1 cellular context compared by ENCODE assay signal in the genomic region with DNA sequence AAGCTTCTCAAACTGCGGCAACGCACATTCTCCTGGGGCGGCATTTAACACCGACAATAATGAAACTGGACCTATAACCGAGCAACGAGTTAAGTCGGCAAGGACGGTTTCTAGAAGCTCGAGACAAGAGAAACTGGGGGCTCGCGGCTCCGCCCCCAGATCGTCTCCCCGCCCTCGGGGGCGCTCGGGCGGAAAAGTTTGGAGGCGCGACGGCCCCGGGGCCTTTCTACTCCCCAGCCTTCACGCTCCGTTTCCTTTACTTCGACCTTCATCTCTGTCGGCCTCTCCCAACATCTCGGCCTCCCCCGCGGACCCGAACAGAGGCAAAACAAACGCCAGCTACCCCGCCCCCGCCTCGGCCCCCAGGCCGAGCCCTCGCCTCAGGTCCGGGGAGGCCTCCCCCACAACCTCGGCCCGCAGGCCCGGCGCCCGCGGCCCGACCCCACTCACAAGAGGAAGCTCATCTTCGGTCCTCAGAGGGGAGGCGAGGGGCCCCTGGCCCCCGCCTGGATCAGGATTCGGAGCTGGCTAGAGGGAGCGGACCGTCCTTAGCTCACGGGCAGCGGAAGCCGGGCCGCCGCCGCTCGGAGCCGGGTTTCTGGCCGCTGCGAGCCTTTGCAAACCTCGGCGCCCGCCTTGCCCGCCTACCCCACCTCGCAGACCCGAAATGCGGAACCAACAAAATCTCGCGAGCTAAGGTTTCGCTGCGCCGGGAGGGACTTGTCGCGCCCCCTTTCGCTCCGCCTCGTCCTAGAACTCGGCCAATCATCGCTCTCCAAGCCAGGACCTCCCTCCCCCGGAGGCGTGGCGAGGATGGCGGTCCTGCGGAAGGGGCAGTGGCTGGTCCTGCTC.
A peak's percentile ranks its signal among the peaks of the same experiment; 100 is the strongest.
TF ChIP-seq lines count a peak whose summit lies in the region.

A gene (minus strand): TSS at position 669 of the 852 bp plus-strand sequence. CDS start 205 bp downstream, at position 464.

TF ChIP-seq in HepG2, 621 proteins besides CTCF, POLR2A, EP300 and RAD21 (continued from another document and continues in another):
- TF ChIP-seq, protein P1, sequence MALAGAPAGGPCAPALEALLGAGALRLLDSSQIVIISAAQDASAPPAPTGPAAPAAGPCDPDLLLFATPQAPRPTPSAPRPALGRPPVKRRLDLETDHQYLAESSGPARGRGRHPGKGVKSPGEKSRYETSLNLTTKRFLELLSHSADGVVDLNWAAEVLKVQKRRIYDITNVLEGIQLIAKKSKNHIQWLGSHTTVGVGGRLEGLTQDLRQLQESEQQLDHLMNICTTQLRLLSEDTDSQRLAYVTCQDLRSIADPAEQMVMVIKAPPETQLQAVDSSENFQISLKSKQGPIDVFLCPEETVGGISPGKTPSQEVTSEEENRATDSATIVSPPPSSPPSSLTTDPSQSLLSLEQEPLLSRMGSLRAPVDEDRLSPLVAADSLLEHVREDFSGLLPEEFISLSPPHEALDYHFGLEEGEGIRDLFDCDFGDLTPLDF (CRISPR knock-in tag; IDR thresholded peaks at IDR 0.05): peak; percentile 76
- TF ChIP-seq ZNF713 (CRISPR knock-in tag; IDR thresholded peaks at IDR 0.05): no peak
- no peak for TF ChIP-seq ZC3H13 (CRISPR knock-in tag; IDR thresholded peaks at IDR 0.05)
- TF ChIP-seq ZNF564 (CRISPR knock-in tag; IDR thresholded peaks at IDR 0.05): no peak
- peak; percentile 97 for TF ChIP-seq ZNF670 (CRISPR knock-in tag; IDR thresholded peaks at IDR 0.05; ENCODE audit: borderline replicate concordance)
- no peak for TF ChIP-seq RFX1 (IDR thresholded peaks at IDR 0.05)
- TF ChIP-seq, protein P2, sequence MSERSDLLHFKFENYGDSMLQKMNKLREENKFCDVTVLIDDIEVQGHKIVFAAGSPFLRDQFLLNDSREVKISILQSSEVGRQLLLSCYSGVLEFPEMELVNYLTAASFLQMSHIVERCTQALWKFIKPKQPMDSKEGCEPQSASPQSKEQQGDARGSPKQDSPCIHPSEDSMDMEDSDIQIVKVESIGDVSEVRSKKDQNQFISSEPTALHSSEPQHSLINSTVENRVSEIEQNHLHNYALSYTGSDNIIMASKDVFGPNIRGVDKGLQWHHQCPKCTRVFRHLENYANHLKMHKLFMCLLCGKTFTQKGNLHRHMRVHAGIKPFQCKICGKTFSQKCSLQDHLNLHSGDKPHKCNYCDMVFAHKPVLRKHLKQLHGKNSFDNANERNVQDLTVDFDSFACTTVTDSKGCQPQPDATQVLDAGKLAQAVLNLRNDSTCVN (CRISPR knock-in tag; IDR thresholded peaks at IDR 0.05; ENCODE audit: borderline replicate concordance): peak; percentile 54; the same call in 1 of the 2 replicates
- TF ChIP-seq HNRNPUL1 (IDR thresholded peaks at IDR 0.05; ENCODE audit: low read depth, low read length): peak; percentile 72
- TF ChIP-seq SALL2 (CRISPR knock-in tag; IDR thresholded peaks at IDR 0.05): no peak; the same call in 1 of the 2 replicates
- TF ChIP-seq, protein P3, sequence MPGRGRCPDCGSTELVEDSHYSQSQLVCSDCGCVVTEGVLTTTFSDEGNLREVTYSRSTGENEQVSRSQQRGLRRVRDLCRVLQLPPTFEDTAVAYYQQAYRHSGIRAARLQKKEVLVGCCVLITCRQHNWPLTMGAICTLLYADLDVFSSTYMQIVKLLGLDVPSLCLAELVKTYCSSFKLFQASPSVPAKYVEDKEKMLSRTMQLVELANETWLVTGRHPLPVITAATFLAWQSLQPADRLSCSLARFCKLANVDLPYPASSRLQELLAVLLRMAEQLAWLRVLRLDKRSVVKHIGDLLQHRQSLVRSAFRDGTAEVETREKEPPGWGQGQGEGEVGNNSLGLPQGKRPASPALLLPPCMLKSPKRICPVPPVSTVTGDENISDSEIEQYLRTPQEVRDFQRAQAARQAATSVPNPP (CRISPR knock-in tag; IDR thresholded peaks at IDR 0.05): no peak
- TF ChIP-seq, protein P4, sequence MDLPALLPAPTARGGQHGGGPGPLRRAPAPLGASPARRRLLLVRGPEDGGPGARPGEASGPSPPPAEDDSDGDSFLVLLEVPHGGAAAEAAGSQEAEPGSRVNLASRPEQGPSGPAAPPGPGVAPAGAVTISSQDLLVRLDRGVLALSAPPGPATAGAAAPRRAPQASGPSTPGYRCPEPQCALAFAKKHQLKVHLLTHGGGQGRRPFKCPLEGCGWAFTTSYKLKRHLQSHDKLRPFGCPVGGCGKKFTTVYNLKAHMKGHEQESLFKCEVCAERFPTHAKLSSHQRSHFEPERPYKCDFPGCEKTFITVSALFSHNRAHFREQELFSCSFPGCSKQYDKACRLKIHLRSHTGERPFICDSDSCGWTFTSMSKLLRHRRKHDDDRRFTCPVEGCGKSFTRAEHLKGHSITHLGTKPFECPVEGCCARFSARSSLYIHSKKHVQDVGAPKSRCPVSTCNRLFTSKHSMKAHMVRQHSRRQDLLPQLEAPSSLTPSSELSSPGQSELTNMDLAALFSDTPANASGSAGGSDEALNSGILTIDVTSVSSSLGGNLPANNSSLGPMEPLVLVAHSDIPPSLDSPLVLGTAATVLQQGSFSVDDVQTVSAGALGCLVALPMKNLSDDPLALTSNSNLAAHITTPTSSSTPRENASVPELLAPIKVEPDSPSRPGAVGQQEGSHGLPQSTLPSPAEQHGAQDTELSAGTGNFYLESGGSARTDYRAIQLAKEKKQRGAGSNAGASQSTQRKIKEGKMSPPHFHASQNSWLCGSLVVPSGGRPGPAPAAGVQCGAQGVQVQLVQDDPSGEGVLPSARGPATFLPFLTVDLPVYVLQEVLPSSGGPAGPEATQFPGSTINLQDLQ (CRISPR knock-in tag; IDR thresholded peaks at IDR 0.05): peak; percentile 75; the same call in 1 of the 2 replicates
- peak; percentile 18; the same call in 1 of the 2 replicates for TF ChIP-seq ZNF546 (CRISPR knock-in tag; conservative IDR thresholded peaks at IDR 0.05)
- TF ChIP-seq KLF11 (CRISPR knock-in tag; IDR thresholded peaks at IDR 0.05): peak; percentile 52; the same call in 1 of the 2 replicates
- no peak for TF ChIP-seq MED1 (CRISPR knock-in tag; IDR thresholded peaks at IDR 0.05)
- TF ChIP-seq, protein P5, sequence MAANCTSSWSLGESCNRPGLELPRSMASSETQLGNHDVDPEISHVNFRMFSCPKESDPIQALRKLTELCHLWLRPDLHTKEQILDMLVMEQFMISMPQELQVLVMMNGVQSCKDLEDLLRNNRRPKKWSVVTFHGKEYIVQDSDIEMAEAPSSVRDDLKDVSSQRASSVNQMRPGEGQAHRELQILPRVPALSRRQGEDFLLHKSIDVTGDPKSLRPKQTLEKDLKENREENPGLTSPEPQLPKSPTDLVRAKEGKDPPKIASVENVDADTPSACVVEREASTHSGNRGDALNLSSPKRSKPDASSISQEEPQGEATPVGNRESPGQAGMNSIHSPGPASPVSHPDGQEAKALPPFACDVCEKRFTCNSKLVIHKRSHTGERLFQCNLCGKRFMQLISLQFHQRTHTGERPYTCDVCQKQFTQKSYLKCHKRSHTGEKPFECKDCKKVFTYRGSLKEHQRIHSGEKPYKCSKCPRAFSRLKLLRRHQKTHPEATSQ (CRISPR knock-in tag; IDR thresholded peaks at IDR 0.05; ENCODE audit: borderline replicate concordance): no peak
- no peak for TF ChIP-seq ZNF674 (CRISPR knock-in tag; IDR thresholded peaks at IDR 0.05; ENCODE audit: low read depth)
- no peak for TF ChIP-seq JUNB (CRISPR knock-in tag; IDR thresholded peaks at IDR 0.05; ENCODE audit: borderline replicate concordance)
- TF ChIP-seq, protein P6, sequence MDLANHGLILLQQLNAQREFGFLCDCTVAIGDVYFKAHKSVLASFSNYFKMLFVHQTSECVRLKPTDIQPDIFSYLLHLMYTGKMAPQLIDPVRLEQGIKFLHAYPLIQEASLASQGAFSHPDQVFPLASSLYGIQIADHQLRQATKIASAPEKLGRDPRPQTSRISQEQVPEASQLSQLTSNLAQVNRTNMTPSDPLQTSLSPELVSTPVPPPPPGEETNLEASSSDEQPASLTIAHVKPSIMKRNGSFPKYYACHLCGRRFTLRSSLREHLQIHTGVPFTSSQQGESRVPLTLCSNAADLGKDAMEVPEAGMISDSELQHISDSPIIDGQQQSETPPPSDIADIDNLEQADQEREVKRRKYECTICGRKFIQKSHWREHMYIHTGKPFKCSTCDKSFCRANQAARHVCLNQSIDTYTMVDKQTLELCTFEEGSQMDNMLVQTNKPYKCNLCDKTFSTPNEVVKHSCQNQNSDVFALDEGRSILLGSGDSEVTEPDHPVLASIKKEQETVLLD (CRISPR knock-in tag; IDR thresholded peaks at IDR 0.05; ENCODE audit: low read depth): no peak
- TF ChIP-seq NR2F1 (CRISPR knock-in tag; IDR thresholded peaks at IDR 0.05): no peak
- TF ChIP-seq SMAD3 (CRISPR knock-in tag; IDR thresholded peaks at IDR 0.05): no peak; the same call in 1 of the 2 replicates
- TF ChIP-seq, protein P7, sequence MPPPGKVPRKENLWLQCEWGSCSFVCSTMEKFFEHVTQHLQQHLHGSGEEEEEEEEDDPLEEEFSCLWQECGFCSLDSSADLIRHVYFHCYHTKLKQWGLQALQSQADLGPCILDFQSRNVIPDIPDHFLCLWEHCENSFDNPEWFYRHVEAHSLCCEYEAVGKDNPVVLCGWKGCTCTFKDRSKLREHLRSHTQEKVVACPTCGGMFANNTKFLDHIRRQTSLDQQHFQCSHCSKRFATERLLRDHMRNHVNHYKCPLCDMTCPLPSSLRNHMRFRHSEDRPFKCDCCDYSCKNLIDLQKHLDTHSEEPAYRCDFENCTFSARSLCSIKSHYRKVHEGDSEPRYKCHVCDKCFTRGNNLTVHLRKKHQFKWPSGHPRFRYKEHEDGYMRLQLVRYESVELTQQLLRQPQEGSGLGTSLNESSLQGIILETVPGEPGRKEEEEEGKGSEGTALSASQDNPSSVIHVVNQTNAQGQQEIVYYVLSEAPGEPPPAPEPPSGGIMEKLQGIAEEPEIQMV (CRISPR knock-in tag; IDR thresholded peaks at IDR 0.05; ENCODE audit: low read depth): no peak
- TF ChIP-seq ZNF557 (CRISPR knock-in tag; IDR thresholded peaks at IDR 0.05): no peak
- no peak for TF ChIP-seq RAD51 (IDR thresholded peaks at IDR 0.05; ENCODE audit: borderline replicate concordance)
- TF ChIP-seq, protein P8, sequence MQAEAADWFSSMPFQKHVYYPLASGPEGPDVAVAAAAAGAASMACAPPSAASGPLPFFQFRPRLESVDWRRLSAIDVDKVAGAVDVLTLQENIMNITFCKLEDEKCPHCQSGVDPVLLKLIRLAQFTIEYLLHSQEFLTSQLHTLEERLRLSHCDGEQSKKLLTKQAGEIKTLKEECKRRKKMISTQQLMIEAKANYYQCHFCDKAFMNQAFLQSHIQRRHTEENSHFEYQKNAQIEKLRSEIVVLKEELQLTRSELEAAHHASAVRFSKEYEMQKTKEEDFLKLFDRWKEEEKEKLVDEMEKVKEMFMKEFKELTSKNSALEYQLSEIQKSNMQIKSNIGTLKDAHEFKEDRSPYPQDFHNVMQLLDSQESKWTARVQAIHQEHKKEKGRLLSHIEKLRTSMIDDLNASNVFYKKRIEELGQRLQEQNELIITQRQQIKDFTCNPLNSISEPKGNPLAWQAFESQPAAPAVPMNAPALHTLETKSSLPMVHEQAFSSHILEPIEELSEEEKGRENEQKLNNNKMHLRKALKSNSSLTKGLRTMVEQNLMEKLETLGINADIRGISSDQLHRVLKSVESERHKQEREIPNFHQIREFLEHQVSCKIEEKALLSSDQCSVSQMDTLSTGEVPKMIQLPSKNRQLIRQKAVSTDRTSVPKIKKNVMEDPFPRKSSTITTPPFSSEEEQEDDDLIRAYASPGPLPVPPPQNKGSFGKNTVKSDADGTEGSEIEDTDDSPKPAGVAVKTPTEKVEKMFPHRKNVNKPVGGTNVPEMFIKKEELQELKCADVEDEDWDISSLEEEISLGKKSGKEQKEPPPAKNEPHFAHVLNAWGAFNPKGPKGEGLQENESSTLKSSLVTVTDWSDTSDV (CRISPR knock-in tag; IDR thresholded peaks at IDR 0.05): peak; percentile 84; the same call in 1 of the 2 replicates
- TF ChIP-seq, protein P9, sequence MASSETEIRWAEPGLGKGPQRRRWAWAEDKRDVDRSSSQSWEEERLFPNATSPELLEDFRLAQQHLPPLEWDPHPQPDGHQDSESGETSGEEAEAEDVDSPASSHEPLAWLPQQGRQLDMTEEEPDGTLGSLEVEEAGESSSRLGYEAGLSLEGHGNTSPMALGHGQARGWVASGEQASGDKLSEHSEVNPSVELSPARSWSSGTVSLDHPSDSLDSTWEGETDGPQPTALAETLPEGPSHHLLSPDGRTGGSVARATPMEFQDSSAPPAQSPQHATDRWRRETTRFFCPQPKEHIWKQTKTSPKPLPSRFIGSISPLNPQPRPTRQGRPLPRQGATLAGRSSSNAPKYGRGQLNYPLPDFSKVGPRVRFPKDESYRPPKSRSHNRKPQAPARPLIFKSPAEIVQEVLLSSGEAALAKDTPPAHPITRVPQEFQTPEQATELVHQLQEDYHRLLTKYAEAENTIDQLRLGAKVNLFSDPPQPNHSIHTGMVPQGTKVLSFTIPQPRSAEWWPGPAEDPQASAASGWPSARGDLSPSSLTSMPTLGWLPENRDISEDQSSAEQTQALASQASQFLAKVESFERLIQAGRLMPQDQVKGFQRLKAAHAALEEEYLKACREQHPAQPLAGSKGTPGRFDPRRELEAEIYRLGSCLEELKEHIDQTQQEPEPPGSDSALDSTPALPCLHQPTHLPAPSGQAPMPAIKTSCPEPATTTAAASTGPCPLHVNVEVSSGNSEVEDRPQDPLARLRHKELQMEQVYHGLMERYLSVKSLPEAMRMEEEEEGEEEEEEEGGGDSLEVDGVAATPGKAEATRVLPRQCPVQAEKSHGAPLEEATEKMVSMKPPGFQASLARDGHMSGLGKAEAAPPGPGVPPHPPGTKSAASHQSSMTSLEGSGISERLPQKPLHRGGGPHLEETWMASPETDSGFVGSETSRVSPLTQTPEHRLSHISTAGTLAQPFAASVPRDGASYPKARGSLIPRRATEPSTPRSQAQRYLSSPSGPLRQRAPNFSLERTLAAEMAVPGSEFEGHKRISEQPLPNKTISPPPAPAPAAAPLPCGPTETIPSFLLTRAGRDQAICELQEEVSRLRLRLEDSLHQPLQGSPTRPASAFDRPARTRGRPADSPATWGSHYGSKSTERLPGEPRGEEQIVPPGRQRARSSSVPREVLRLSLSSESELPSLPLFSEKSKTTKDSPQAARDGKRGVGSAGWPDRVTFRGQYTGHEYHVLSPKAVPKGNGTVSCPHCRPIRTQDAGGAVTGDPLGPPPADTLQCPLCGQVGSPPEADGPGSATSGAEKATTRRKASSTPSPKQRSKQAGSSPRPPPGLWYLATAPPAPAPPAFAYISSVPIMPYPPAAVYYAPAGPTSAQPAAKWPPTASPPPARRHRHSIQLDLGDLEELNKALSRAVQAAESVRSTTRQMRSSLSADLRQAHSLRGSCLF (CRISPR knock-in tag; IDR thresholded peaks at IDR 0.05; ENCODE audit: borderline replicate concordance): no peak
- TF ChIP-seq ZNF501 (CRISPR knock-in tag; IDR thresholded peaks at IDR 0.05): peak; percentile 82; the same call in 1 of the 2 replicates
- no peak for TF ChIP-seq FOXK1 (CRISPR knock-in tag; IDR thresholded peaks at IDR 0.05; ENCODE audit: borderline replicate concordance, low read depth)
- no peak for TF ChIP-seq NCOA5 (CRISPR knock-in tag; IDR thresholded peaks at IDR 0.05)
- no peak for TF ChIP-seq ZNF552 (CRISPR knock-in tag; IDR thresholded peaks at IDR 0.05; ENCODE audit: borderline replicate concordance)
- no peak; the same call in 1 of the 2 replicates for TF ChIP-seq ZNF577 (CRISPR knock-in tag; IDR thresholded peaks at IDR 0.05; ENCODE audit: borderline replicate concordance, low read depth)
- peak; percentile 86 for TF ChIP-seq GFI1 (CRISPR knock-in tag; IDR thresholded peaks at IDR 0.05; ENCODE audit: borderline replicate concordance)
